1 cellular context compared by ENCODE assay signal in genomic region chr19:2356036-2356646, GRCh38.
TF ChIP-seq lines count a peak whose summit lies in the region.

No MANE protein-coding gene starts in this region.

TF ChIP-seq in K562, 482 proteins besides CTCF, POLR2A, EP300 and RAD21:
- no peak for TF ChIP-seq ZNF551 (CRISPR knock-in tag; IDR thresholded peaks at IDR 0.05)
- no peak for TF ChIP-seq MAX (CRISPR knock-in tag; IDR thresholded peaks at IDR 0.05)
- no peak for TF ChIP-seq SLC30A9 (CRISPR knock-in tag; IDR thresholded peaks at IDR 0.05)
- no peak for TF ChIP-seq ARID2 (IDR thresholded peaks at IDR 0.05)
- TF ChIP-seq NFE2 (IDR thresholded peaks at IDR 0.05; ENCODE audit: low read depth): peak; percentile 33; the same call in 1 of the 2 replicates
TF ChIP-seq in K562: peak in this region for 1.
